Comparison of ENCODE assay signal across 15 cellular contexts in genomic region chr10:88820990-88821389, GRCh38. TPM values are rescaled to one million over a fixed set of nuclear protein-coding genes. Genes with fewer than 3 reads are reported as not detected.
DNase-seq lines count a peak whose midpoint lies in the region; ATAC-seq, FAIRE-seq and TF ChIP-seq lines count a peak whose summit lies in the region.
"Had no signal": no experiment of that assay in that cellular context is flagged by ENCODE, and none has a peak within 500 bp of the region (broad histone marks: within the 10 kb centered on the region; RNA-seq: fewer than 3 reads in every experiment).

No MANE protein-coding gene starts in this region.

- POLR2A ChIA-PET in CD4-positive, alpha-beta T cell (lab: Charles Lee): interaction anchor here (1.0 to 2.1 kb wide), 4 partner anchors 8 to 59 kb away, joined by 3 to 9 read pairs (median 4); partner anchors contain the start of gene STAMBPL1
- POLR2A ChIA-PET in Caco-2 (lab: Charles Lee): no interaction called here

- H3K27me3 ChIP-seq in CD4-positive, alpha-beta T cell (ENCODE audit: control insufficient read depth, insufficient read depth, low read length): no peaks in the 10 kb centered on the region
- H3K27me3 ChIP-seq in mammary epithelial cell (ENCODE audit: insufficient read depth, low read length) (no peaks in the 10 kb centered on the region), Caco-2 (replicated peaks; ENCODE audit: control insufficient read depth, insufficient read depth, low read length) (no peaks in the 10 kb centered on the region), left lung (no peaks in the 10 kb centered on the region)
- H3K27me3 ChIP-seq: Peyer's patch, stomach had no signal

- peaks cover 65% of the 10 kb centered on the region for H3K4me1 Mint-ChIP-seq in CD4-positive, alpha-beta T cell (ENCODE audit: low read depth)
- no peaks in the 10 kb centered on the region for H3K4me1 Mint-ChIP-seq in Caco-2 (ENCODE audit: low read depth, unreplicated experiment)

- no peak overlapping the region for H3K27ac ChIP-seq in CD4-positive, alpha-beta T cell (ENCODE audit: low read depth, low read length)
- H3K27ac ChIP-seq in mammary epithelial cell (ENCODE audit: insufficient read depth, low read depth, low read length) (peak overlapping the region; percentile 75), kidney (ENCODE audit: low read depth in 2 of 2, low read length in 2 of 2) (no peak overlapping the region), left lung (no peak overlapping the region)
- H3K27ac ChIP-seq: Peyer's patch, stomach had no signal

- H3K4me1 ChIP-seq in mammary epithelial cell (ENCODE audit: insufficient read depth, low read length) (peaks cover 9% of the 10 kb centered on the region), Caco-2 (0 out of 2 replicates have a peak, but pooled peaks cover 3% of the 10 kb centered on the region), kidney (ENCODE audit: control insufficient read depth in 1 of 2, insufficient read depth in 1 of 2, low read depth in 1 of 2, low read length in 2 of 2) (no peaks in the 10 kb centered on the region), left lung (no peaks in the 10 kb centered on the region)
- H3K4me1 ChIP-seq: Peyer's patch, stomach had no signal

- no peak overlapping the region for H2AFZ ChIP-seq in mammary epithelial cell (ENCODE audit: low read depth, low read length)

- TF ChIP-seq CTCF in CD4-positive, alpha-beta T cell (IDR thresholded peaks at IDR 0.05): no peak
- no peak for TF ChIP-seq CTCF in mammary epithelial cell (conservative IDR thresholded peaks at IDR 0.05 in 1 of 2, IDR thresholded peaks at IDR 0.05 in 1 of 2; ENCODE audit: extremely low read depth in 1 of 2, insufficient read depth in 1 of 2, low read depth in 1 of 2, low read length in 2 of 2)
- no peak for TF ChIP-seq CTCF in Caco-2 (IDR thresholded peaks at IDR 0.05; ENCODE audit: insufficient read depth in 1 of 2, low read depth in 1 of 2, low read length in 1 of 2, severe bottlenecking in 1 of 2, unreplicated experiment in 1 of 2)
- TF ChIP-seq CTCF in kidney (IDR thresholded peaks at IDR 0.05; ENCODE audit: borderline replicate concordance, extremely low read depth, insufficient read depth): no peak
- no peak for TF ChIP-seq CTCF in left lung (IDR thresholded peaks at IDR 0.05)

- H3K4me3 Mint-ChIP-seq in CD4-positive, alpha-beta T cell: no peak overlapping the region
- no peak overlapping the region for H3K4me3 Mint-ChIP-seq in Caco-2 (ENCODE audit: unreplicated experiment)
- H3K4me3 Mint-ChIP-seq: effector memory CD8-positive, alpha-beta T cell had no signal

- H3K9ac ChIP-seq in mammary epithelial cell (ENCODE audit: insufficient read depth, low read length) (peak overlapping the region; percentile 23), kidney (ENCODE audit: low read length in 2 of 2) (no peak overlapping the region)

- no peak for DNase-seq in CD4-positive, alpha-beta T cell
- peak; percentile 53 for DNase-seq in LHCN-M2 (ENCODE audit: low read depth)
- DNase-seq in mammary epithelial cell: peak; percentile 82
- DNase-seq in kidney tubule cell (ENCODE audit: low spot score): peak; percentile 4
- no peak for DNase-seq in Caco-2
- no peak for DNase-seq in kidney
- DNase-seq in urothelium cell line (ENCODE audit: low spot score): no peak
- no peak for DNase-seq in left lung
- DNase-seq: effector memory CD8-positive, alpha-beta T cell; KBM-7; NCI-H2107; Peyer's patch; stomach had no signal

- dilution Hi-C loops in mammary epithelial cell (cut with HindIII; ENCODE audit: low sequenced_read_pairs): no loop called here

- FAIRE-seq in kidney (lab: Jason Lieb, UNC) (no peak), urothelium cell line (lab: Jason Lieb, UNC) (no peak)

- H3K36me3 ChIP-seq in mammary epithelial cell (ENCODE audit: insufficient read depth, low read length) (no peaks in the 10 kb centered on the region), Caco-2 (ENCODE audit: control insufficient read depth, insufficient read depth, low read length) (no peaks in the 10 kb centered on the region), kidney (ENCODE audit: control insufficient read depth in 1 of 2, insufficient read depth in 2 of 2, low read length in 2 of 2) (no peaks in the 10 kb centered on the region), left lung (no peaks in the 10 kb centered on the region)
- H3K36me3 ChIP-seq: Peyer's patch had no signal

- H3K4me3 ChIP-seq in mammary epithelial cell (replicated peaks in 1 of 3; ENCODE audit: insufficient read depth in 1 of 3, low read depth in 2 of 3, low read length in 3 of 3): no peak overlapping the region
- no peak overlapping the region for H3K4me3 ChIP-seq in Caco-2 (ENCODE audit: low read depth, low read length)
- no peak overlapping the region for H3K4me3 ChIP-seq in kidney (ENCODE audit: low read length in 2 of 2)
- H3K4me3 ChIP-seq in left lung: no peak overlapping the region
- H3K4me3 ChIP-seq: Peyer's patch, stomach had no signal

- H3K36me3 Mint-ChIP-seq in CD4-positive, alpha-beta T cell (ENCODE audit: low read depth): no peaks in the 10 kb centered on the region
- no peaks in the 10 kb centered on the region for H3K36me3 Mint-ChIP-seq in Caco-2 (ENCODE audit: insufficient read depth, unreplicated experiment)

- no peaks in the 10 kb centered on the region for H3K27me3 Mint-ChIP-seq in CD4-positive, alpha-beta T cell
- peaks cover 4% of the 10 kb centered on the region for H3K27me3 Mint-ChIP-seq in Caco-2 (ENCODE audit: insufficient read depth, unreplicated experiment)
- H3K27me3 Mint-ChIP-seq: effector memory CD8-positive, alpha-beta T cell had no signal

- no peaks in the 10 kb centered on the region for H3K79me2 ChIP-seq in mammary epithelial cell (ENCODE audit: insufficient read depth, low read length)

- no peaks in the 10 kb centered on the region for H4K20me1 ChIP-seq in mammary epithelial cell (ENCODE audit: insufficient read depth, low read length)

- in situ Hi-C loops in mammary epithelial cell (cut with MboI; ENCODE audit: low sequenced_read_pairs in 2 of 2): no loop called here

- BruUV-seq in mammary epithelial cell (replicated peaks; lab: Mats Ljungman, UMichigan) (no TSS peak), Caco-2 (replicated peaks; lab: Mats Ljungman, UMichigan) (no TSS peak)

- peak overlapping the region; percentile 3 for H3K27ac Mint-ChIP-seq in CD4-positive, alpha-beta T cell
- no peak overlapping the region for H3K27ac Mint-ChIP-seq in Caco-2 (ENCODE audit: unreplicated experiment)

- H3K9me3 Mint-ChIP-seq in CD4-positive, alpha-beta T cell: no peaks in the 10 kb centered on the region
- H3K9me3 Mint-ChIP-seq in Caco-2 (ENCODE audit: unreplicated experiment): no peaks in the 10 kb centered on the region
- H3K9me3 Mint-ChIP-seq: effector memory CD8-positive, alpha-beta T cell had no signal

- H3K9me3 ChIP-seq in CD4-positive, alpha-beta T cell (ENCODE audit: control insufficient read depth, low read length): no peaks in the 10 kb centered on the region
- no peaks in the 10 kb centered on the region for H3K9me3 ChIP-seq in mammary epithelial cell (replicated peaks; ENCODE audit: insufficient read depth, low read length)
- H3K9me3 ChIP-seq in Caco-2: no peaks in the 10 kb centered on the region
- no peaks in the 10 kb centered on the region for H3K9me3 ChIP-seq in kidney (ENCODE audit: control insufficient read depth in 1 of 2, low read length in 2 of 2)
- H3K9me3 ChIP-seq in left lung: no peaks in the 10 kb centered on the region
- H3K9me3 ChIP-seq: Peyer's patch, stomach had no signal

- ATAC-seq in CD4-positive, alpha-beta T cell (ENCODE audit: poor library complexity): peak; percentile 16
- no peak for ATAC-seq in left lung
- ATAC-seq: effector memory CD8-positive, alpha-beta T cell; HCT116 had no signal

- CTCF ChIA-PET in CD4-positive, alpha-beta T cell (lab: Charles Lee): interaction anchor here (7.1 kb wide), 1 partner anchor 15 kb away, joined by 32 read pairs; no protein-coding TSS in a partner anchor
- CTCF ChIA-PET in mammary epithelial cell (lab: Charles Lee; ENCODE audit: low non-redundant PET) (no interaction called here), Caco-2 (lab: Charles Lee) (no interaction called here)

- peak overlapping the region; percentile 40 for H3K4me2 ChIP-seq in mammary epithelial cell (ENCODE audit: insufficient read depth, low read depth, low read length)

- intact Hi-C loops in CD4-positive, alpha-beta T cell (cut with DNase I, micrococcal nuclease): loop anchor here in 1 of 2 experiments (10.0 kb wide), 1 partner anchor 256 kb away; no protein-coding TSS in a partner anchor
- intact Hi-C loops in mammary epithelial cell (cut with micrococcal nuclease): no loop called here
- intact Hi-C loops in Caco-2 (cut with micrococcal nuclease; ENCODE audit: unreplicated experiment): no loop called here
- intact Hi-C loops in kidney (cut with DNase I): no loop called here
- intact Hi-C loops in left lung (cut with DNase I): no loop called here

RNA-seq across cellular contexts. Expression of gene LIPM, which starts 18.5 kb away (rescaled TPM):
- total RNA-seq in CD4-positive, alpha-beta T cell: not detected
- total RNA-seq in LHCN-M2 (2014; rRNA removed) (not detected in 2 replicates), mammary epithelial cell (not detected), Caco-2 (2022) (not detected in 2 replicates), kidney (not detected), left lung (not detected)
- not detected for polyA plus RNA-seq in LHCN-M2 (2012)
- polyA plus RNA-seq in mammary epithelial cell (not detected), kidney (ENCODE audit: insufficient read depth, low read depth, low replicate concordance) (not detected)
- not detected for polyA minus RNA-seq in mammary epithelial cell
- total RNA-seq: Peyer's patch, pulmonary artery endothelial cell, stomach had no signal
- polyA plus RNA-seq: stomach had no signal

RNA-seq across cellular contexts. Expression of gene ANKRD22, which starts 30.7 kb away (rescaled TPM):
- not detected for total RNA-seq in CD4-positive, alpha-beta T cell
- total RNA-seq in LHCN-M2 (2014; rRNA removed) (0.38 and 0.46 TPM in 2 replicates), mammary epithelial cell (under 1 TPM in 1 of 2 donors, not detected in 1; 0.87 TPM), Caco-2 (2022) (not detected in 2 replicates), kidney (3.6 TPM), left lung (1 to 10 TPM; 5.1 to 8.9 TPM)
- not detected for polyA plus RNA-seq in LHCN-M2 (2012)
- polyA plus RNA-seq in mammary epithelial cell (2.7 TPM), kidney (ENCODE audit: insufficient read depth, low read depth, low replicate concordance) (6.5 TPM)
- polyA minus RNA-seq in mammary epithelial cell: not detected
- total RNA-seq: pulmonary artery endothelial cell had no signal

RNA-seq across cellular contexts. Expression of gene STAMBPL1, which starts 59.1 kb away (rescaled TPM):
- 10 to 100 TPM; 23.7 to 26.7 TPM for total RNA-seq in CD4-positive, alpha-beta T cell
- total RNA-seq in LHCN-M2 (2014; rRNA removed): 57.1 and 69.0 TPM in 2 replicates
- 9.3 TPM for polyA plus RNA-seq in LHCN-M2 (2012)
- 1 to 10 TPM; 2.2 to 2.9 TPM for total RNA-seq in mammary epithelial cell
- polyA plus RNA-seq in mammary epithelial cell: 4.2 TPM
- not detected for polyA minus RNA-seq in mammary epithelial cell
- total RNA-seq in Caco-2 (2022): 0.42 and 0.54 TPM in 2 replicates
- 6.9 TPM for total RNA-seq in kidney
- polyA plus RNA-seq in kidney (ENCODE audit: insufficient read depth, low read depth, low replicate concordance): 3.0 TPM
- 10 to 100 TPM in 1 of 2 donors, 1 to 10 TPM in 1; 9.9 to 11.4 TPM for total RNA-seq in left lung

Comparison
In these comparisons a context has a peak if more than half of its experiments do, and no peak if none do; other contexts are left out.
1. DNase-seq: peak in LHCN-M2 (single experiment), mammary epithelial cell (single experiment) and kidney tubule cell (single experiment); none in CD4-positive, alpha-beta T cell (0 of 10), Caco-2 (0 of 2), kidney (single experiment), urothelium cell line (single experiment) and left lung (0 of 2).